9 cellular contexts compared by ENCODE assay signal in genomic region chr16:13436641-13437423, GRCh38.
DNase-seq lines count a peak whose midpoint lies in the region; ATAC-seq and TF ChIP-seq lines count a peak whose summit lies in the region.
"Had no signal": no experiment of that assay in that cellular context is flagged by ENCODE, and none has a peak within 500 bp of the region (broad histone marks: within the 10 kb centered on the region; RNA-seq: fewer than 3 reads in every experiment).

No MANE protein-coding gene starts in this region.

- H3K9me3 Mint-ChIP-seq in mesothelial cell of epicardium = no peaks in the 10 kb centered on the region

- TF ChIP-seq POLR2A in tibial nerve (IDR thresholded peaks at IDR 0.05) = no peak

- TF ChIP-seq EP300 in tibial nerve (IDR thresholded peaks at IDR 0.05) = no peak

- H3K4me1 Mint-ChIP-seq in mesothelial cell of epicardium = no peaks in the 10 kb centered on the region

- WGBS in tibial nerve, 2 donors = 66 to 76% methylated on average over 8 of the region's 8 CpGs

- no peak overlapping the region for H3K4me3 Mint-ChIP-seq in mesothelial cell of epicardium

- no peaks in the 10 kb centered on the region for H3K9me3 ChIP-seq in tibial nerve

- H3K27ac Mint-ChIP-seq in mesothelial cell of epicardium = no peak overlapping the region

- no peak overlapping the region for H3K27ac ChIP-seq in tibial nerve

- H3K4me3 ChIP-seq in kidney epithelial cell (ENCODE audit: low read depth, low read length) (no peak overlapping the region), tibial nerve (no peak overlapping the region)

- no peak for TF ChIP-seq CTCF in GM13976 (IDR thresholded peaks at IDR 0.05; ENCODE audit: borderline replicate concordance, control extremely low read depth, extremely low read depth, insufficient read depth, missing control alignments)
- no peak for TF ChIP-seq CTCF in kidney epithelial cell (IDR thresholded peaks at IDR 0.05; ENCODE audit: insufficient read depth, low read length, poor library complexity, severe bottlenecking)
- no peak for TF ChIP-seq CTCF in mesothelial cell of epicardium (IDR thresholded peaks at IDR 0.05; ENCODE audit: unreplicated experiment)
- TF ChIP-seq CTCF in tibial nerve (IDR thresholded peaks at IDR 0.05) = no peak

- ATAC-seq in GM21381 (IDR thresholded peaks at IDR 0.05; ENCODE audit: unreplicated experiment) (peak; percentile 53), HG03521 (IDR thresholded peaks at IDR 0.05; ENCODE audit: unreplicated experiment) (peak; percentile 52)

- H3K4me1 ChIP-seq in tibial nerve = no peaks in the 10 kb centered on the region

- DNase-seq in GM13976 (ENCODE audit: low spot score) (peak; percentile 55), kidney epithelial cell (ENCODE audit: low read depth) (peak; percentile 100), mesothelial cell of epicardium (ENCODE audit: low spot score in 2 of 2, unreplicated experiment in 2 of 2) (no peak), DMS153 (lab: John Stamatoyannopoulos, UW) (no peak), AG08395 (ENCODE audit: low spot score) (no peak), tibial nerve (ENCODE audit: low spot score in 2 of 2) (no peak)
- DNase-seq: NCI-H1105 had no signal

- no peaks in the 10 kb centered on the region for H3K36me3 ChIP-seq in kidney epithelial cell (ENCODE audit: control insufficient read depth, insufficient read depth, low read length)
- H3K36me3 ChIP-seq in tibial nerve = no peaks in the 10 kb centered on the region

- no peaks in the 10 kb centered on the region for H3K36me3 Mint-ChIP-seq in mesothelial cell of epicardium

- no peaks in the 10 kb centered on the region for H3K27me3 ChIP-seq in kidney epithelial cell (ENCODE audit: control insufficient read depth, insufficient read depth, low read length)
- no peaks in the 10 kb centered on the region for H3K27me3 ChIP-seq in tibial nerve

- H3K27me3 Mint-ChIP-seq in mesothelial cell of epicardium (ENCODE audit: low read depth) = peaks cover 3% of the 10 kb centered on the region

- in situ Hi-C loops in GM13976 (cut with MboI; ENCODE audit: low sequenced_read_pairs, unreplicated experiment) = loop anchor here (25.0 kb wide), 1 partner anchor 1100 kb away; no protein-coding TSS in a partner anchor

Comparison
In these comparisons a context has a peak if more than half of its experiments do, and no peak if none do; other contexts are left out.
1. DNase-seq: peak in GM13976 (single experiment) and kidney epithelial cell (single experiment); none in mesothelial cell of epicardium (0 of 2), DMS153 (single experiment), AG08395 (single experiment) and tibial nerve (0 of 2).